1 cellular context compared by ENCODE assay signal in genomic region chr3:50088725-50089602, GRCh38.
TF ChIP-seq lines count a peak whose summit lies in the region.

TSS of gene RBM5 (plus strand) at chr3:50088919. CDS start at chr3:50090435, 1,516 bp downstream.

TF ChIP-seq in HepG2, 621 proteins besides CTCF, POLR2A, EP300 and RAD21 (continued from another document and continues in another):
- TF ChIP-seq ZBTB40 (IDR thresholded peaks at IDR 0.05) (no peak), ZBTB40 (CRISPR knock-in tag; IDR thresholded peaks at IDR 0.05) (peak; percentile 43; the same call in 1 of the 2 replicates), MTF1 (CRISPR knock-in tag; IDR thresholded peaks at IDR 0.05) (0 out of 2 replicates have a peak, but pooled peaks have one; percentile 14), PREB (CRISPR knock-in tag; IDR thresholded peaks at IDR 0.05) (no peak), SALL2 (CRISPR knock-in tag; IDR thresholded peaks at IDR 0.05) (peak; percentile 90), ZNF703 (CRISPR knock-in tag; IDR thresholded peaks at IDR 0.05; ENCODE audit: borderline replicate concordance) (no peak; the same call in 1 of the 2 replicates), ZNF234 (CRISPR knock-in tag; conservative IDR thresholded peaks at IDR 0.05) (no peak), ZNF282 (IDR thresholded peaks at IDR 0.05; ENCODE audit: partially characterized antibody) (no peak), SYNCRIP (IDR thresholded peaks at IDR 0.05; ENCODE audit: insufficient read depth, low read depth, low read length) (no peak), HINFP (CRISPR knock-in tag; IDR thresholded peaks at IDR 0.05; ENCODE audit: low read depth) (no peak), ZNF101 (CRISPR knock-in tag; IDR thresholded peaks at IDR 0.05; ENCODE audit: borderline replicate concordance, low read depth) (no peak), FOSL2 (CRISPR knock-in tag; IDR thresholded peaks at IDR 0.05) (no peak), BHLHE40 (IDR thresholded peaks at IDR 0.05; ENCODE audit: low read length) (no peak), ZNF737 (CRISPR knock-in tag; IDR thresholded peaks at IDR 0.05; ENCODE audit: borderline replicate concordance) (no peak), TFAP4 (IDR thresholded peaks at IDR 0.05; ENCODE audit: borderline replicate concordance, low read depth) (peak; percentile 9; the same call in 1 of the 2 replicates), ZNF691 (CRISPR knock-in tag; IDR thresholded peaks at IDR 0.05; ENCODE audit: borderline replicate concordance, low read depth) (peak; percentile 40; the same call in 1 of the 2 replicates), ZNF383 (CRISPR knock-in tag; IDR thresholded peaks at IDR 0.05; ENCODE audit: borderline replicate concordance) (no peak), MYC (CRISPR knock-in tag; IDR thresholded peaks at IDR 0.05; ENCODE audit: borderline replicate concordance) (peak; percentile 41; the same call in 1 of the 2 replicates), BCL6 (CRISPR knock-in tag; IDR thresholded peaks at IDR 0.05) (no peak), ZNF18 (CRISPR knock-in tag; IDR thresholded peaks at IDR 0.05; ENCODE audit: insufficient replicate concordance) (peak; percentile 41), WIZ (CRISPR knock-in tag; IDR thresholded peaks at IDR 0.05) (no peak; the same call in 1 of the 2 replicates), ZNF883 (CRISPR knock-in tag; IDR thresholded peaks at IDR 0.05; ENCODE audit: not compliant biosample characterization) (peak; percentile 43), ZNF639 (CRISPR knock-in tag; conservative IDR thresholded peaks at IDR 0.05) (no peak), PRPF4 (IDR thresholded peaks at IDR 0.05; ENCODE audit: low read depth, low read length, poor library complexity, severe bottlenecking) (no peak), MEIS1 (CRISPR knock-in tag; IDR thresholded peaks at IDR 0.05; ENCODE audit: borderline replicate concordance) (no peak), ZNF598 (CRISPR knock-in tag; IDR thresholded peaks at IDR 0.05; ENCODE audit: borderline replicate concordance) (no peak), ZNF121 (CRISPR knock-in tag; IDR thresholded peaks at IDR 0.05) (no peak), PHF8 (CRISPR knock-in tag; IDR thresholded peaks at IDR 0.05) (peak; percentile 91), ZNF432 (CRISPR knock-in tag; IDR thresholded peaks at IDR 0.05; ENCODE audit: borderline replicate concordance) (no peak), ZNF318 (CRISPR knock-in tag; IDR thresholded peaks at IDR 0.05) (no peak), AGO1 (IDR thresholded peaks at IDR 0.05; ENCODE audit: low read depth, low read length, poor library complexity, severe bottlenecking) (no peak)
